Comparison of ENCODE assay signal across 8 cellular contexts in genomic region chr4:86043755-86044592, GRCh38.
A peak's percentile ranks its signal among the peaks of the same experiment; 100 is the strongest.
DNase-seq lines count a peak whose midpoint lies in the region; ATAC-seq, FAIRE-seq and TF ChIP-seq lines count a peak whose summit lies in the region.

No MANE protein-coding gene starts in this region.

- peak; percentile 63 for ATAC-seq in HG03135 (IDR thresholded peaks at IDR 0.05; ENCODE audit: unreplicated experiment)
- peak; percentile 68 for ATAC-seq in HepG2
- ATAC-seq in HG03095 (IDR thresholded peaks at IDR 0.05; ENCODE audit: unreplicated experiment): no peak

- H4K20me1 ChIP-seq in HepG2 (ENCODE audit: insufficient read depth, low read length): no peaks in the 10 kb centered on the region

- no peak overlapping the region for H3K27ac ChIP-seq in HepG2 (ENCODE audit: extremely low read length, insufficient read depth, low read length)

- peak; percentile 21; the same call in 1 of the 2 replicates for TF ChIP-seq RAD21 in HepG2 (CRISPR knock-in tag; IDR thresholded peaks at IDR 0.05)

- H3K4me3 Mint-ChIP-seq in MCF 10A (ENCODE audit: unreplicated experiment): no peak overlapping the region

- 1% methylated on average over 8 of the region's 8 CpGs for WGBS in HepG2 (ENCODE audit: low lambda C conversion rate)

- H3K27me3 Mint-ChIP-seq in MCF 10A (ENCODE audit: insufficient read depth, unreplicated experiment): no peaks in the 10 kb centered on the region

- POLR2A ChIA-PET in MCF 10A (lab: Yijun Ruan, JAX): interaction anchor here (0.5 kb wide), 1 partner anchor 676 kb away, joined by 3 read pairs; no protein-coding TSS in a partner anchor
- POLR2A ChIA-PET in HepG2 (lab: Yijun Ruan, JAX): no interaction called here

- H3K9me3 ChIP-seq in HepG2 (ENCODE audit: low read length): no peaks in the 10 kb centered on the region

- CTCF ChIA-PET in MCF 10A (lab: Yijun Ruan, JAX) (interaction anchor here (0.6 to 4.8 kb wide), 26 partner anchors 9 to 960 kb away, joined by 3 to 53 read pairs (median 3); no protein-coding TSS in a partner anchor), HepG2 (lab: Yijun Ruan, JAX; ENCODE audit: low intra/inter-chr PET ratio, low total read pairs) (no interaction called here)

- no peak overlapping the region for H3K4me2 ChIP-seq in HepG2 (ENCODE audit: low read depth, low read length)

- no peaks in the 10 kb centered on the region for H3K79me2 ChIP-seq in HepG2 (ENCODE audit: insufficient read depth, low read length)

- no peak overlapping the region for H3K4me3 ChIP-seq in HepG2 (replicated peaks in 1 of 3; ENCODE audit: insufficient read depth in 1 of 3, low read depth in 2 of 3, low read length in 3 of 3)

- TF ChIP-seq POLR2A in HepG2 (IDR thresholded peaks at IDR 0.05; ENCODE audit: insufficient read depth in 1 of 2, low read depth in 2 of 2, low read length in 2 of 2): no peak

- in situ Hi-C loops in ACHN (cut with HindIII; ENCODE audit: low pct_ligation_motif_present, low pct_unique_long_range_greater_than_20kb, low sequenced_read_pairs) (no loop called here), HepG2 (cut with HindIII; ENCODE audit: extremely low pct_ligation_motif_present, low pct_unique_long_range_greater_than_20kb) (no loop called here)

- H3K27me3 ChIP-seq in HepG2 (ENCODE audit: control insufficient read depth in 1 of 2, insufficient read depth in 2 of 2, low read length in 2 of 2): no peaks in the 10 kb centered on the region

- no peaks in the 10 kb centered on the region for H3K36me3 Mint-ChIP-seq in MCF 10A (ENCODE audit: insufficient read depth, unreplicated experiment)

- intact Hi-C loops in MCF 10A (cut with micrococcal nuclease): loop anchor here (1.0 to 2.0 kb wide), 5 partner anchors 75 to 959 kb away; no protein-coding TSS in a partner anchor
- intact Hi-C loops in HepG2 (cut with micrococcal nuclease; ENCODE audit: unreplicated experiment): loop anchor here (1.0 to 5.0 kb wide), 2 partner anchors 178 to 248 kb away; no protein-coding TSS in a partner anchor

- no peaks in the 10 kb centered on the region for H3K9me3 Mint-ChIP-seq in MCF 10A (ENCODE audit: unreplicated experiment)

- H3K4me1 Mint-ChIP-seq in MCF 10A (ENCODE audit: insufficient read depth, unreplicated experiment): peaks cover 5% of the 10 kb centered on the region

- TF ChIP-seq EP300 in HepG2 (IDR thresholded peaks at IDR 0.05; ENCODE audit: low read depth in 2 of 2, low read length in 2 of 2): no peak
- TF ChIP-seq EP300 in HepG2 (CRISPR knock-in tag; IDR thresholded peaks at IDR 0.05; ENCODE audit: borderline replicate concordance): no peak

- BruUV-seq in MCF 10A (replicated peaks; lab: Mats Ljungman, UMichigan): no TSS peak
- BruUV-seq in HepG2 (replicated peaks; lab: Mats Ljungman, UMichigan): no TSS peak

- peak; percentile 55 for TF ChIP-seq CTCF in GM12873 (IDR thresholded peaks at IDR 0.05; ENCODE audit: insufficient read depth, low read depth, low read length, missing control alignments)
- TF ChIP-seq CTCF in MCF 10A (IDR thresholded peaks at IDR 0.05; ENCODE audit: unreplicated experiment): peak; percentile 66
- peak; percentile 62 for TF ChIP-seq CTCF in HepG2 (CRISPR knock-in tag; IDR thresholded peaks at IDR 0.05)

- no peak overlapping the region for H3K27ac Mint-ChIP-seq in MCF 10A (ENCODE audit: low read depth, unreplicated experiment)

- no peaks in the 10 kb centered on the region for H3K4me1 ChIP-seq in HepG2 (ENCODE audit: insufficient read depth, low read length)

- no peak overlapping the region for H3K9ac ChIP-seq in HepG2 (ENCODE audit: insufficient read depth, low read depth, low read length)

- H3K36me3 ChIP-seq in HepG2 (replicated peaks in 1 of 2; ENCODE audit: control insufficient read depth in 1 of 2, insufficient read depth in 2 of 2, low read length in 2 of 2): no peaks in the 10 kb centered on the region

- FAIRE-seq in HepG2 (lab: Jason Lieb, UNC): peak; percentile 60

- H2AFZ ChIP-seq in HepG2 (ENCODE audit: low read length): no peak overlapping the region

- DNase-seq in ACHN (peak; percentile 57), NCI-H748 treated with DMSO at 0.1 percent for 48 hours (lab: John Stamatoyannopoulos, UW) (peak; percentile 7), MCF 10A (ENCODE audit: unreplicated experiment) (peak; percentile 71), HepG2 (ENCODE audit: low spot score) (peak; percentile 32), DMS153 treated with DMSO at 0.1 percent for 48 hours (lab: John Stamatoyannopoulos, UW; ENCODE audit: unreplicated experiment) (no peak)

TF ChIP-seq in HepG2, 621 proteins besides CTCF, POLR2A, EP300 and RAD21:
- TF ChIP-seq SAP130 (CRISPR knock-in tag; IDR thresholded peaks at IDR 0.05; ENCODE audit: low read depth): no peak
- TF ChIP-seq STAG1 (CRISPR knock-in tag; IDR thresholded peaks at IDR 0.05): peak; percentile 57
- no peak for TF ChIP-seq ZBTB38 (CRISPR knock-in tag; IDR thresholded peaks at IDR 0.05)
- no peak for TF ChIP-seq NFKB2 (CRISPR knock-in tag; IDR thresholded peaks at IDR 0.05; ENCODE audit: borderline replicate concordance)
- TF ChIP-seq SMC3 (IDR thresholded peaks at IDR 0.05; ENCODE audit: low read length): peak; percentile 9; the same call in 1 of the 2 replicates
